In the genomic region with DNA sequence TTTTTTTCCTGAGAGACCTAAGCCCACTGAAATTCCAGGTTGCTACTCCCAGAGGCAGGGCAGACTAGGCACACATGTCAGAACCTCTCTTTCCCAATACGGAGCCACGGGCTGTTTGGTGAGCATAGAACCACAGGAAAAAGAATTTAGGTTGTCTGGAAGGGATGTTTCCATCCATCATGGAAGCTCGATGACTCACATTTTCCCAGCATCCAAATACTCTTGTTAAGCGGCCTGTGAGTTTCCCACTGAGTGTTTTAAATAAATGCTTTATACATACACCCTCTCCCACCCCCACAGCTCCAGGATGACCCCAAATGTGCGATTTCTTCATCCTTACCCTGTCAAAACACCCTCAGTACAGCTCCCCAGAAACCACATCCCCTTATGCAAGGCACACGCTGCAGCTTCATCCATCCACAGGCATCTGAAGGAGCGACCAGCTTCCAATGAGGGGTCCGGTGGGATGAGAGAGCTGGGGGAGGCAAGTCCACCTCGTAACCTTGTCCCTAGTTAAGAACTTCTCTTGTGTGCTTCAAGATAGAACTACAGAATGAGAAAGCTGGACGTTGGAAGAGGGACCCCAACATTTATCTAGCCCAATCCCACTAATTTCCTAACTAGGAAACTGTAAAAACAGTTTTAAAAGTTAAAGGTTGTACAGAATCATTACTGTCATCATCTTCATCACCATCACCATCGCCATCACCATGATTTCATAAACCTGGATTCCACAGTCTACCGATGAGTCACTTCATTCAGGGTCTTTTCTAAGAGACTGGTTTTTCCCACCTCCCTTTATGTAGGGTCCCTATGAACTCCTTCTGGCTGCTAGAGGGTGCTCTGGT, we compare ENCODE assay signal across 11 cellular contexts.
DNase-seq lines count a peak whose midpoint lies in the region; TF ChIP-seq lines count a peak whose summit lies in the region.
"Had no signal": no experiment of that assay in that cellular context is flagged by ENCODE, and none has a peak within 500 bp of the region (broad histone marks: within the 10 kb centered on the region; RNA-seq: fewer than 3 reads in every experiment).

No MANE protein-coding gene starts in this region.

- no peaks in the 10 kb centered on the region for H3K4me1 ChIP-seq in muscle layer of duodenum (ENCODE audit: control insufficient read depth in 1 of 2, insufficient read depth in 2 of 2, low read length in 2 of 2)
- no peaks in the 10 kb centered on the region for H3K4me1 ChIP-seq in tibial nerve

- WGBS in tibial nerve, 2 donors = 71 to 81% methylated on average over 12 of the region's 12 CpGs

- H3K27me3 ChIP-seq in muscle layer of duodenum (ENCODE audit: low read depth, low read length) = no peaks in the 10 kb centered on the region
- no peaks in the 10 kb centered on the region for H3K27me3 ChIP-seq in tibial nerve

- no peaks in the 10 kb centered on the region for H3K36me3 ChIP-seq in muscle layer of duodenum (ENCODE audit: control insufficient read depth in 1 of 2, insufficient read depth in 2 of 2, low read length in 2 of 2)
- no peaks in the 10 kb centered on the region for H3K36me3 ChIP-seq in tibial nerve

- H3K27ac ChIP-seq in muscle layer of duodenum (ENCODE audit: low read length) = peak overlapping the region; percentile 52
- no peak overlapping the region for H3K27ac ChIP-seq in tibial nerve

- TF ChIP-seq CTCF in AG10803 (conservative IDR thresholded peaks at IDR 0.05; ENCODE audit: low read length) = no peak
- no peak for TF ChIP-seq CTCF in tibial nerve (IDR thresholded peaks at IDR 0.05)

- no peak for TF ChIP-seq EP300 in tibial nerve (IDR thresholded peaks at IDR 0.05)

- H3K9me3 ChIP-seq in muscle layer of duodenum (ENCODE audit: control insufficient read depth in 1 of 2, low read length in 2 of 2) = no peaks in the 10 kb centered on the region
- peaks cover 0 to 5% (median 0%) of the 10 kb centered on the region in 4 donors for H3K9me3 ChIP-seq in tibial nerve

- H3K4me3 ChIP-seq in AG10803 (ENCODE audit: low read length) (no peak overlapping the region), muscle layer of duodenum (ENCODE audit: low read depth in 1 of 2, low read length in 2 of 2) (no peak overlapping the region), tibial nerve (no peak overlapping the region)
- H3K4me3 ChIP-seq: GM12878 had no signal

- no peak for TF ChIP-seq POLR2A in tibial nerve (IDR thresholded peaks at IDR 0.05)

- DNase-seq in AG10803 (ENCODE audit: low read depth) = peak; percentile 80
- DNase-seq in NCI-H226 = peak; percentile 42
- peak; percentile 17 for DNase-seq in dedifferentiated amniotic fluid mesenchymal stem cell (ENCODE audit: extremely low spot score)
- DNase-seq in tibial nerve (ENCODE audit: low spot score in 2 of 2) = no peak
- DNase-seq in NCI-H510A (lab: John Stamatoyannopoulos, UW) = no peak
- no peak for DNase-seq in activated CD4-positive, alpha-beta T cell treated with anti-CD3 and anti-CD28 coated beads for 48 hours
- DNase-seq in NCI-H1694 treated with DMSO at 0.1 percent for 48 hours (lab: John Stamatoyannopoulos, UW) = no peak
- DNase-seq: NCI-H774; stimulated activated CD4-positive, alpha-beta T cell treated with anti-CD3 and anti-CD28 coated beads, Interleukin-1b, Interleukin-23, amount 100 ng/mL, for 48 hours had no signal

Comparison
In these comparisons a context has a peak if more than half of its experiments do, and no peak if none do; other contexts are left out.
1. DNase-seq: peak in AG10803 (single experiment), NCI-H226 (single experiment) and dedifferentiated amniotic fluid mesenchymal stem cell (single experiment); none in tibial nerve (0 of 2), NCI-H510A (single experiment), activated CD4-positive, alpha-beta T cell treated with anti-CD3 and anti-CD28 coated beads for 48 hours (single experiment) and NCI-H1694 treated with DMSO at 0.1 percent for 48 hours (single experiment).